Comparison of ENCODE assay signal across 14 cellular contexts in genomic region chr6:167704396-167704801, GRCh38.
"Had no signal": no experiment of that assay in that cellular context is flagged by ENCODE, and none has a peak within 500 bp of the region (broad histone marks: within the 10 kb centered on the region; RNA-seq: fewer than 3 reads in every experiment).

No MANE protein-coding gene starts in this region.

- H3K9me3 ChIP-seq: esophagus squamous epithelium, psoas muscle had no signal

- DNase-seq: activated CD4-positive, alpha-beta T cell treated with anti-CD3 and anti-CD28 coated beads for 36 hours; activated CD4-positive, alpha-beta T cell treated with anti-CD3 and anti-CD28 coated beads, Interleukin-2, amount 50 U/mL, for 48 hours; effector memory CD4-positive, alpha-beta T cell; esophagus squamous epithelium; left colon; psoas muscle; stimulated activated CD4-positive, alpha-beta T cell treated with anti-CD3 and anti-CD28 coated beads, Interleukin-12 subunit alpha, Interleukin-12 subunit beta, amount 100 ng/mL, for 4 hours; stimulated activated CD4-positive, alpha-beta T cell treated with anti-CD3 and anti-CD28 coated beads, Interleukin-1b, Interleukin-23, amount 100 ng/mL, for 48 hours; trophoblast cell had no signal

- H3K4me3 Mint-ChIP-seq: activated CD4-positive, alpha-beta T cell treated with anti-CD3 and anti-CD28 coated beads for 36 hours; activated naive CD8-positive, alpha-beta T cell; dendritic cell treated with granulocyte-macrophage colony-stimulating factor and Interleukin-4, amounts not matched to agents 40 ng/mL and 50 ng/mL, for 4 days; stimulated activated naive CD8-positive, alpha-beta T cell treated with anti-CD3 and anti-CD28 coated beads, Interleukin-15, Interleukin-2, amounts not matched to agents 100 ng/mL and 50 ng/mL, for 24 hours; WTC11 had no signal

- H3K36me3 Mint-ChIP-seq: activated naive CD8-positive, alpha-beta T cell; WTC11 had no signal

- H3K9me3 Mint-ChIP-seq: dendritic cell treated with granulocyte-macrophage colony-stimulating factor and Interleukin-4, amounts not matched to agents 40 ng/mL and 50 ng/mL, for 4 days; stimulated activated naive CD8-positive, alpha-beta T cell treated with anti-CD3 and anti-CD28 coated beads, Interleukin-15, Interleukin-2, amounts not matched to agents 100 ng/mL and 50 ng/mL, for 24 hours; WTC11 had no signal

- H3K4me3 ChIP-seq: esophagus squamous epithelium, lung, psoas muscle had no signal

- H3K4me1 ChIP-seq: psoas muscle had no signal

- ATAC-seq: activated CD4-positive, alpha-beta T cell treated with anti-CD3 and anti-CD28 coated beads for 36 hours; left colon; psoas muscle; WTC11 had no signal

- H3K27ac Mint-ChIP-seq: activated CD4-positive, alpha-beta T cell treated with anti-CD3 and anti-CD28 coated beads for 36 hours; activated naive CD8-positive, alpha-beta T cell; dendritic cell treated with granulocyte-macrophage colony-stimulating factor and Interleukin-4, amounts not matched to agents 40 ng/mL and 50 ng/mL, for 4 days; stimulated activated naive CD8-positive, alpha-beta T cell treated with anti-CD3 and anti-CD28 coated beads, Interleukin-15, Interleukin-2, amounts not matched to agents 100 ng/mL and 50 ng/mL, for 24 hours; WTC11 had no signal

- H3K36me3 ChIP-seq: esophagus squamous epithelium had no signal

- H3K27ac ChIP-seq: esophagus squamous epithelium, psoas muscle had no signal
